In the genomic region with DNA sequence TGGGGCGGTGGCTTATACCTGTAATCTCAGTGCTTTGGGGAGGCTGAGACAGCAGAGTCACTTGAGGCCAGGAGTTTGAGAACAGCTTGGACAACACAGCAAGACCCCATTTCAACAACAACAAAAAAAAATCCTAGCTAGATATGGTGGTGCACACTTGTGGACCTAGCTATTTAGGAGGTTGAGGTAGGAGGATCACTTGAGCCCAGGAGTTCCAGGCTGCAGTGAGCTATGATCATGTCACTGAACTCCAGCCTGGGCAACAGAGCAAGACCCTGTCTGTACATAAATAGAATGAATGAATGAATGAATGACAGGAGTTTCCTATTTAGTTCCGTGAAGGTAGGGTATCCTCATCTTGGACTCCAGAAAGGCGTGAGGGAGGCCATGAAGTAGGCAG, we compare ENCODE assay signal across 14 cellular contexts.
"Had no signal": no experiment of that assay in that cellular context is flagged by ENCODE, and none has a peak within 500 bp of the region (broad histone marks: within the 10 kb centered on the region; RNA-seq: fewer than 3 reads in every experiment).

No MANE protein-coding gene starts in this region.

- H3K4me3 Mint-ChIP-seq: activated naive CD8-positive, alpha-beta T cell treated with anti-CD3 and anti-CD28 coated beads for 36 hours had no signal

- H3K9me3 ChIP-seq: left ventricle myocardium inferior, neutrophil, pancreas, psoas muscle, right atrium auricular region, upper lobe of right lung had no signal

- H3K27ac Mint-ChIP-seq: activated naive CD8-positive, alpha-beta T cell treated with anti-CD3 and anti-CD28 coated beads for 36 hours; immature natural killer cell; naive thymus-derived CD4-positive, alpha-beta T cell had no signal

- H3K9me3 Mint-ChIP-seq: activated naive CD8-positive, alpha-beta T cell treated with anti-CD3 and anti-CD28 coated beads for 36 hours had no signal

- H3K36me3 ChIP-seq: left ventricle myocardium inferior, neutrophil, pancreas, right atrium auricular region, upper lobe of right lung had no signal

- H3K4me3 ChIP-seq: upper lobe of right lung had no signal

- DNase-seq: activated CD4-positive, CD25-positive, alpha-beta regulatory T cell treated with anti-CD3 and anti-CD28 coated beads, Interleukin-2, amount 50 U/mL, for 72 hours; activated naive CD8-positive, alpha-beta T cell treated with anti-CD3 and anti-CD28 coated beads for 36 hours; activated T-cell treated with anti-CD3 and anti-CD28 coated beads, Interleukin-2, amount 50 U/mL, for 1 hour; immature natural killer cell; left ventricle myocardium inferior; naive thymus-derived CD4-positive, alpha-beta T cell; pancreas; psoas muscle; stimulated activated CD4-positive, alpha-beta T cell treated with anti-CD3 and anti-CD28 coated beads, Interleukin-4, amount 100 ng/mL, for 4 hours; stimulated activated naive CD8-positive, alpha-beta T cell treated with anti-CD3 and anti-CD28 coated beads, Interleukin-15, Interleukin-2, amounts not matched to agents 100 U/mL and 50 U/mL, for 24 hours; upper lobe of right lung had no signal

- H3K27ac ChIP-seq: coronary artery, left ventricle myocardium inferior, neutrophil, pancreas, psoas muscle, right atrium auricular region, upper lobe of right lung had no signal

- H3K36me3 Mint-ChIP-seq: activated naive CD8-positive, alpha-beta T cell treated with anti-CD3 and anti-CD28 coated beads for 36 hours had no signal

- H3K27me3 ChIP-seq: pancreas had no signal

- ATAC-seq: naive thymus-derived CD4-positive, alpha-beta T cell; stimulated activated naive CD8-positive, alpha-beta T cell treated with anti-CD3 and anti-CD28 coated beads, Interleukin-15, Interleukin-2, amounts not matched to agents 100 U/mL and 50 U/mL, for 24 hours; upper lobe of right lung had no signal
